Comparison of ENCODE assay signal across 1 cellular context in the genomic region with DNA sequence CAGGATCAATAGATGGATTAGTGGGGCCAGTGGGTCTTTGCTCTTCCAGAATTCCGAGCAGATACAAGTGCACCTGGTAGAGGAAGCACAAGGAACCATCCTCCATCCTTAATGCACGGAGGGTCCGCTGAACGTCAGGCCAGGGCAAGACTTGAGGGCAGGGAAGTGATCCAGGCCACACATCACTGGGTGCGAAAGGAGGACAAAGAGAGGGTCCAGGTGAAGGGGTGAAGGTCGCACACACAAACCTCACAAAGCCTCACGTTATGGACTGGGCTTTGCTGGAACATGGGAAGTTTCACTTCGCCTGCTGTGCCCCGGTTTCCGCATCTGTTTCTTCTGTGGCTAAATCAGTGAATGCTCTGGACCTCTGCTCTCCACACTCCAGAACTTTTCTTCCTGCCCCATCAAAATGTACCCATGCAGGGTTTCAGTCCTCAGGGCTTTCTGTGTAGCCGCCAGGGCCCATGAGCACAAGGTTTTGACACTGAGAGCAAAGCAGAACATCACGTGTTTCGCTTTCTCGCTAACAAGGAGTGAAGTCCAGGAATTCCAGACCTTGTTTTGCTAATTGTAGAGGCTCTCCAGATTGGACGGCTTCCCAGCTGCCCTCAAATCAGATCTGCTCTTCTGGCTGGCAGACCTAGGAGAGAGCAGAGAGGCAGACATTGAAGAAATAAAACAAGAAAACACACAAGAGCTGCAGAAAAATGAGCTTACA.
TF ChIP-seq lines count a peak whose summit lies in the region.

No MANE protein-coding gene starts in this region.

TF ChIP-seq in HepG2, 621 proteins besides CTCF, POLR2A, EP300 and RAD21 (continued from another document and continues in another):
- TF ChIP-seq TFE3 (CRISPR knock-in tag; IDR thresholded peaks at IDR 0.05) (peak; percentile 83), TCF7 (IDR thresholded peaks at IDR 0.05; ENCODE audit: low read depth) (no peak), IRX3 (CRISPR knock-in tag; IDR thresholded peaks at IDR 0.05; ENCODE audit: borderline replicate concordance, low read depth) (0 out of 2 replicates have a peak, but pooled peaks have one; percentile 18), NFE2 (CRISPR knock-in tag; IDR thresholded peaks at IDR 0.05) (no peak), NFYB (CRISPR knock-in tag; IDR thresholded peaks at IDR 0.05) (peak; percentile 27; the same call in 1 of the 2 replicates), SOX13 (IDR thresholded peaks at IDR 0.05) (no peak), SOX13 (CRISPR knock-in tag; conservative IDR thresholded peaks at IDR 0.05 in 1 of 2, IDR thresholded peaks at IDR 0.05 in 1 of 2) (peak in 1 of 2 experiments; percentile 19; a peak in 1 of 4 replicates), ARID4A (CRISPR knock-in tag; IDR thresholded peaks at IDR 0.05; ENCODE audit: borderline replicate concordance) (peak; percentile 16; the same call in 1 of the 2 replicates), HNF4A (CRISPR knock-in tag; IDR thresholded peaks at IDR 0.05) (peak; percentile 72), ZBTB38 (CRISPR knock-in tag; IDR thresholded peaks at IDR 0.05) (0 out of 2 replicates have a peak, but pooled peaks have one; percentile 56), HDAC1 (CRISPR knock-in tag; IDR thresholded peaks at IDR 0.05) (peak; percentile 37), HOMEZ (CRISPR knock-in tag; IDR thresholded peaks at IDR 0.05; ENCODE audit: low read depth) (no peak), BCL6 (CRISPR knock-in tag; IDR thresholded peaks at IDR 0.05) (peak; percentile 34; the same call in 1 of the 2 replicates), SAP130 (CRISPR knock-in tag; IDR thresholded peaks at IDR 0.05; ENCODE audit: low read depth) (peak; percentile 60), ISL2 (CRISPR knock-in tag; IDR thresholded peaks at IDR 0.05) (no peak), MXD4 (CRISPR knock-in tag; IDR thresholded peaks at IDR 0.05) (peak; percentile 68), ZNF3 (CRISPR knock-in tag; IDR thresholded peaks at IDR 0.05) (no peak), HMG20B (CRISPR knock-in tag; conservative IDR thresholded peaks at IDR 0.05) (0 out of 2 replicates have a peak, but pooled peaks have one; percentile 50), ZNF34 (CRISPR knock-in tag; IDR thresholded peaks at IDR 0.05; ENCODE audit: borderline replicate concordance) (no peak), MXD3 (CRISPR knock-in tag; IDR thresholded peaks at IDR 0.05) (no peak), BHLHE40 (IDR thresholded peaks at IDR 0.05; ENCODE audit: low read length) (peak; percentile 21; the same call in 1 of the 2 replicates), TBL1XR1 (IDR thresholded peaks at IDR 0.05; ENCODE audit: borderline replicate concordance, low read length, partially characterized antibody) (no peak), ZEB1 (IDR thresholded peaks at IDR 0.05; ENCODE audit: insufficient replicate concordance, low read depth) (no peak), SOX5 (CRISPR knock-in tag; IDR thresholded peaks at IDR 0.05; ENCODE audit: borderline replicate concordance) (peak; percentile 39; the same call in 1 of the 2 replicates), MAX (IDR thresholded peaks at IDR 0.05) (peak; percentile 79), SOX6 (IDR thresholded peaks at IDR 0.05) (no peak), SOX6 (CRISPR knock-in tag; IDR thresholded peaks at IDR 0.05) (peak; percentile 40; the same call in 1 of the 2 replicates), KLF6 (CRISPR knock-in tag; IDR thresholded peaks at IDR 0.05) (peak; percentile 49; the same call in 1 of the 2 replicates), ZNF331 (CRISPR knock-in tag; IDR thresholded peaks at IDR 0.05) (peak; percentile 31; the same call in 1 of the 2 replicates), SALL1 (CRISPR knock-in tag; IDR thresholded peaks at IDR 0.05) (peak; percentile 56; the same call in 1 of the 2 replicates), HNRNPK (IDR thresholded peaks at IDR 0.05; ENCODE audit: low read depth, low read length, poor library complexity, severe bottlenecking) (no peak), ZNF441 (CRISPR knock-in tag; IDR thresholded peaks at IDR 0.05; ENCODE audit: borderline replicate concordance) (0 out of 2 replicates have a peak, but pooled peaks have one; percentile 37), KAT8 (CRISPR knock-in tag; IDR thresholded peaks at IDR 0.05) (no peak), ZSCAN31 (CRISPR knock-in tag; IDR thresholded peaks at IDR 0.05; ENCODE audit: low read depth) (0 out of 2 replicates have a peak, but pooled peaks have one; percentile 32), SKI (IDR thresholded peaks at IDR 0.05; ENCODE audit: partially characterized antibody) (no peak)
- TF ChIP-seq, protein P1, sequence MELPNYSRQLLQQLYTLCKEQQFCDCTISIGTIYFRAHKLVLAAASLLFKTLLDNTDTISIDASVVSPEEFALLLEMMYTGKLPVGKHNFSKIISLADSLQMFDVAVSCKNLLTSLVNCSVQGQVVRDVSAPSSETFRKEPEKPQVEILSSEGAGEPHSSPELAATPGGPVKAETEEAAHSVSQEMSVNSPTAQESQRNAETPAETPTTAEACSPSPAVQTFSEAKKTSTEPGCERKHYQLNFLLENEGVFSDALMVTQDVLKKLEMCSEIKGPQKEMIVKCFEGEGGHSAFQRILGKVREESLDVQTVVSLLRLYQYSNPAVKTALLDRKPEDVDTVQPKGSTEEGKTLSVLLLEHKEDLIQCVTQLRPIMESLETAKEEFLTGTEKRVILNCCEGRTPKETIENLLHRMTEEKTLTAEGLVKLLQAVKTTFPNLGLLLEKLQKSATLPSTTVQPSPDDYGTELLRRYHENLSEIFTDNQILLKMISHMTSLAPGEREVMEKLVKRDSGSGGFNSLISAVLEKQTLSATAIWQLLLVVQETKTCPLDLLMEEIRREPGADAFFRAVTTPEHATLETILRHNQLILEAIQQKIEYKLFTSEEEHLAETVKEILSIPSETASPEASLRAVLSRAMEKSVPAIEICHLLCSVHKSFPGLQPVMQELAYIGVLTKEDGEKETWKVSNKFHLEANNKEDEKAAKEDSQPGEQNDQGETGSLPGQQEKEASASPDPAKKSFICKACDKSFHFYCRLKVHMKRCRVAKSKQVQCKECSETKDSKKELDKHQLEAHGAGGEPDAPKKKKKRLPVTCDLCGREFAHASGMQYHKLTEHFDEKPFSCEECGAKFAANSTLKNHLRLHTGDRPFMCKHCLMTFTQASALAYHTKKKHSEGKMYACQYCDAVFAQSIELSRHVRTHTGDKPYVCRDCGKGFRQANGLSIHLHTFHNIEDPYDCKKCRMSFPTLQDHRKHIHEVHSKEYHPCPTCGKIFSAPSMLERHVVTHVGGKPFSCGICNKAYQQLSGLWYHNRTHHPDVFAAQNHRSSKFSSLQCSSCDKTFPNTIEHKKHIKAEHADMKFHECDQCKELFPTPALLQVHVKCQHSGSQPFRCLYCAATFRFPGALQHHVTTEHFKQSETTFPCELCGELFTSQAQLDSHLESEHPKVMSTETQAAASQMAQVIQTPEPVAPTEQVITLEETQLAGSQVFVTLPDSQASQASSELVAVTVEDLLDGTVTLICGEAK (IDR thresholded peaks at IDR 0.05), result no peak
- TF ChIP-seq, protein P1 (CRISPR knock-in tag; IDR thresholded peaks at IDR 0.05), result no peak
- TF ChIP-seq, protein P2, sequence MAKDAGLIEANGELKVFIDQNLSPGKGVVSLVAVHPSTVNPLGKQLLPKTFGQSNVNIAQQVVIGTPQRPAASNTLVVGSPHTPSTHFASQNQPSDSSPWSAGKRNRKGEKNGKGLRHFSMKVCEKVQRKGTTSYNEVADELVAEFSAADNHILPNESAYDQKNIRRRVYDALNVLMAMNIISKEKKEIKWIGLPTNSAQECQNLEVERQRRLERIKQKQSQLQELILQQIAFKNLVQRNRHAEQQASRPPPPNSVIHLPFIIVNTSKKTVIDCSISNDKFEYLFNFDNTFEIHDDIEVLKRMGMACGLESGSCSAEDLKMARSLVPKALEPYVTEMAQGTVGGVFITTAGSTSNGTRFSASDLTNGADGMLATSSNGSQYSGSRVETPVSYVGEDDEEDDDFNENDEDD (CRISPR knock-in tag; IDR thresholded peaks at IDR 0.05; ENCODE audit: borderline replicate concordance), result peak; percentile 41; the same call in 1 of the 2 replicates
